ENCODE assay signal across 9 cellular contexts in the genomic region with DNA sequence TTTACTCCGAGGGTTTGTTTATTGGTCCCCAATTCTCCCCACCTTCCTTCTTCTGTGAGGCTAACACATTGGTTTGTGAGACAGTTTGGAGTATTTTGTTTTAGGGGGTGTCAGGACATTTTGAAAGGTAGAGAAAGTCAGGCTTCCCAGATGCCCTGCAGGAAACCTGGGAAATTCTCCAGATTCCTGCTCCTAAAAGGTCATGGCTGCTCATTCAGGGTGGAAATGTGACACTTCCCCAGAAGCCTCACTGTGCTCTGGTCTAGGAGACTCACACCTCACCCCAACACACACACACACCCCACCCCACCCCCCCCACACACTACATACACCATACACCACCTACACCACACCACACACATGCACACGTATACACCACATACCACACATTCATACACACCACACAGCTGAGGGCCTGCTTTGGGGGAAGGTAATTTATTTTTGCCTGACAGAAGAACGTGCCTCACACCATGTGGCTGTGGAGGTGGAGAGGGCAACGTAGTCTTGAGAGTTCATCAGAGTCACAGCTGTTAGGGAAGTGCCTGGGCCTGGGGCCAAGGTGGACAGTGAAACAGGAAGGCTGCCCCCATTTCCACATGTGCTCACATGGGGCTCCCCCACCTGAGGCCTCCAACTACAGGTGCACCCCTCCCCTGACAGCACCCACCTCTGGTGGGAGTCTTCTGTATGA. TPM values are rescaled to one million over a fixed set of nuclear protein-coding genes. Genes with fewer than 3 reads are reported as not detected.
DNase-seq lines count a peak whose midpoint lies in the region; ATAC-seq, FAIRE-seq and TF ChIP-seq lines count a peak whose summit lies in the region.
"Had no signal": no experiment of that assay in that cellular context is flagged by ENCODE, and none has a peak within 500 bp of the region (broad histone marks: within the 10 kb centered on the region; RNA-seq: fewer than 3 reads in every experiment).

No MANE protein-coding gene starts in this region.

- no peak for TF ChIP-seq CTCF in Loucy (conservative IDR thresholded peaks at IDR 0.05; ENCODE audit: low read length)
- TF ChIP-seq CTCF in endothelial cell (IDR thresholded peaks at IDR 0.05; ENCODE audit: unreplicated experiment) = no peak
- TF ChIP-seq CTCF in pancreas (IDR thresholded peaks at IDR 0.05) = no peak
- no peak for TF ChIP-seq CTCF in CD4-positive, alpha-beta T cell (IDR thresholded peaks at IDR 0.05)

- no peak overlapping the region for H2AFZ ChIP-seq in Loucy (ENCODE audit: low read length)

- peak overlapping the region; percentile 52 for H3K27ac Mint-ChIP-seq in endothelial cell (ENCODE audit: unreplicated experiment)
- no peak overlapping the region for H3K27ac Mint-ChIP-seq in CD4-positive, alpha-beta T cell

- no peaks in the 10 kb centered on the region for H3F3A ChIP-seq in Loucy (ENCODE audit: low read depth)

- no peaks in the 10 kb centered on the region for H3K9me3 ChIP-seq in BLaER1
- H3K9me3 ChIP-seq in Loucy (ENCODE audit: insufficient read depth, low read depth, low read length) = no peaks in the 10 kb centered on the region
- no peaks in the 10 kb centered on the region for H3K9me3 ChIP-seq in pancreas
- no peaks in the 10 kb centered on the region for H3K9me3 ChIP-seq in CD4-positive, alpha-beta T cell (ENCODE audit: control insufficient read depth, low read length)

- H4K20me1 ChIP-seq in BLaER1 = peaks cover 47% of the 10 kb centered on the region
- H4K20me1 ChIP-seq in Loucy (ENCODE audit: insufficient read depth, low read length, poor library complexity, severe bottlenecking) = no peaks in the 10 kb centered on the region

- H3K4me3 ChIP-seq in BLaER1 (no peak overlapping the region), Loucy (ENCODE audit: low read length, poor library complexity, severe bottlenecking) (no peak overlapping the region), pancreas (no peak overlapping the region)

- no peaks in the 10 kb centered on the region for H3K79me2 ChIP-seq in Loucy (ENCODE audit: insufficient read depth, low read length)

- no peak for DNase-seq in endothelial cell (ENCODE audit: low spot score)
- peak in 1 of 6 donors; percentile 43 for DNase-seq in pancreas
- no peak for DNase-seq in iPS-NIHi11 (ENCODE audit: low spot score)
- no peak for DNase-seq in CD4-positive, alpha-beta T cell
- DNase-seq in central memory CD4-positive, alpha-beta T cell = no peak

- peak overlapping the region; percentile 64 for H3K4me2 ChIP-seq in BLaER1
- H3K4me2 ChIP-seq in Loucy (ENCODE audit: low read depth, low read length, poor library complexity, severe bottlenecking) = peak overlapping the region; percentile 0

- 0 out of 2 replicates have a peak, but pooled peaks cover 4% of the 10 kb centered on the region for H3K36me3 ChIP-seq in BLaER1
- H3K36me3 ChIP-seq in Loucy (ENCODE audit: insufficient read depth, low read length) = no peaks in the 10 kb centered on the region; the same call in 1 of the 2 replicates
- no peaks in the 10 kb centered on the region for H3K36me3 ChIP-seq in pancreas

- 39 to 48% methylated on average over 4 of the region's 4 CpGs for WGBS in pancreas, 2 donors

- H3K9me2 ChIP-seq in Loucy (replicated peaks; ENCODE audit: low read depth, low read length) = no peaks in the 10 kb centered on the region

- peak; percentile 55 for ATAC-seq in GM21423 (IDR thresholded peaks at IDR 0.05; ENCODE audit: unreplicated experiment)
- ATAC-seq in pancreas = peak in 3 of 4 donors; percentile 41 to 61 (median 41)
- no peak for ATAC-seq in CD4-positive, alpha-beta T cell (ENCODE audit: poor library complexity)

- H3K36me3 Mint-ChIP-seq in endothelial cell (ENCODE audit: low read depth, unreplicated experiment) = no peaks in the 10 kb centered on the region
- H3K36me3 Mint-ChIP-seq in CD4-positive, alpha-beta T cell (ENCODE audit: low read depth) = peaks cover under 1% of the 10 kb centered on the region

- intact Hi-C loops in pancreas (cut with DNase I) = no loop called here
- intact Hi-C loops in CD4-positive, alpha-beta T cell (cut with DNase I, micrococcal nuclease) = no loop called here

- H3K4me1 Mint-ChIP-seq in endothelial cell (ENCODE audit: unreplicated experiment) = peaks cover 36% of the 10 kb centered on the region
- no peaks in the 10 kb centered on the region for H3K4me1 Mint-ChIP-seq in CD4-positive, alpha-beta T cell (ENCODE audit: low read depth)

- H3K9me3 Mint-ChIP-seq in endothelial cell (ENCODE audit: unreplicated experiment) = no peaks in the 10 kb centered on the region
- H3K9me3 Mint-ChIP-seq in CD4-positive, alpha-beta T cell = no peaks in the 10 kb centered on the region

- H3K27me3 Mint-ChIP-seq in endothelial cell (ENCODE audit: unreplicated experiment) = peaks cover 4% of the 10 kb centered on the region
- H3K27me3 Mint-ChIP-seq in CD4-positive, alpha-beta T cell = no peaks in the 10 kb centered on the region

- no peak overlapping the region for H3K27ac ChIP-seq in BLaER1
- peak overlapping the region in 3 of 4 donors; percentile 42 to 67 (median 46) for H3K27ac ChIP-seq in pancreas
- H3K27ac ChIP-seq in CD4-positive, alpha-beta T cell (ENCODE audit: low read depth, low read length) = no peak overlapping the region

- H3K27me3 ChIP-seq in BLaER1 (peaks cover 37% of the 10 kb centered on the region), Loucy (ENCODE audit: insufficient read depth, low read length, poor library complexity, severe bottlenecking) (no peaks in the 10 kb centered on the region), pancreas (no peaks in the 10 kb centered on the region)
- H3K27me3 ChIP-seq in CD4-positive, alpha-beta T cell (ENCODE audit: control insufficient read depth, insufficient read depth, low read length) = no peaks in the 10 kb centered on the region

- POLR2A ChIA-PET in CD4-positive, alpha-beta T cell (lab: Charles Lee) = no interaction called here

- no peak overlapping the region for H3K4me3 Mint-ChIP-seq in endothelial cell (ENCODE audit: unreplicated experiment)
- H3K4me3 Mint-ChIP-seq in CD4-positive, alpha-beta T cell = no peak overlapping the region

- H3K9ac ChIP-seq in BLaER1 = no peak overlapping the region
- H3K9ac ChIP-seq in Loucy (ENCODE audit: low read depth, low read length, poor library complexity, severe bottlenecking) = no peak overlapping the region

- FAIRE-seq in pancreas (lab: Jason Lieb, UNC) = no peak
- FAIRE-seq: G401.6 had no signal

- H3K4me1 ChIP-seq in BLaER1 (peaks cover 56% of the 10 kb centered on the region), Loucy (ENCODE audit: insufficient read depth, low read length, poor library complexity, severe bottlenecking) (peaks cover 30% of the 10 kb centered on the region), pancreas (peaks cover 0 to 15% (median 0%) of the 10 kb centered on the region in 3 donors)

- CTCF ChIA-PET in CD4-positive, alpha-beta T cell (lab: Charles Lee) = no interaction called here

RNA-seq across cellular contexts. Expression of gene LIMD1, which starts 40.4 kb away (rescaled TPM):
- 56.1 TPM for total RNA-seq in endothelial cell (ENCODE audit: unreplicated experiment)
- total RNA-seq in pancreas = 10 to 100 TPM; 13.9 to 27.9 (median 17.6) TPM
- 10 to 100 TPM in 1 of 2 donors, 1 to 10 TPM in 1; 5.8 to 11.6 TPM for polyA plus RNA-seq in pancreas
- 10 to 100 TPM; 13.6 to 14.8 TPM for total RNA-seq in CD4-positive, alpha-beta T cell

Comparison
In these comparisons a context has a peak if more than half of its experiments do, and no peak if none do; other contexts are left out.
1. H3K27ac ChIP-seq: peak in pancreas (3 of 4); none in BLaER1 (single experiment) and CD4-positive, alpha-beta T cell (single experiment).